ENCODE assay signal across 21 cellular contexts in genomic region chr17:69302682-69303081, GRCh38.
"Had no signal": no experiment of that assay in that cellular context is flagged by ENCODE, and none has a peak within 500 bp of the region (broad histone marks: within the 10 kb centered on the region; RNA-seq: fewer than 3 reads in every experiment).

No MANE protein-coding gene starts in this region.

- H3K4me1 ChIP-seq: colonic mucosa, esophagus muscularis mucosa, foreskin keratinocyte, gastrocnemius medialis, heart right ventricle, left lung, lower lobe of right lung had no signal

- H3K4me3 Mint-ChIP-seq: dendritic cell treated with granulocyte-macrophage colony-stimulating factor and Interleukin-4, amounts not matched to agents 40 ng/mL and 50 ng/mL, for 4 days; mesothelial cell of epicardium; naive B cell had no signal

- ATAC-seq: foreskin keratinocyte, gastrocnemius medialis, heart right ventricle, left cardiac atrium, left lung, left ventricle myocardium superior, lower lobe of right lung, mucosa of descending colon had no signal

- H3K4me3 ChIP-seq: colonic mucosa, esophagus muscularis mucosa, gastrocnemius medialis, heart right ventricle, left lung, lower lobe of right lung, mucosa of descending colon had no signal

- H3K27ac Mint-ChIP-seq: dendritic cell treated with granulocyte-macrophage colony-stimulating factor and Interleukin-4, amounts not matched to agents 40 ng/mL and 50 ng/mL, for 4 days; mesothelial cell of epicardium; naive B cell had no signal

- DNase-seq: colonic mucosa; cortex of kidney; effector CD8-positive, alpha-beta T cell; foreskin keratinocyte; gastrocnemius medialis; glutamatergic neuron; head of caudate nucleus; heart right ventricle; hippocampal formation; left cardiac atrium; left lung; left ventricle myocardium superior; lower lobe of right lung; mesenchymal stem cell; mucosa of descending colon; naive B cell had no signal

- H3K4me1 Mint-ChIP-seq: mesothelial cell of epicardium had no signal

- FAIRE-seq: endothelial cell of umbilical vein, keratinocyte had no signal

- H3K27ac ChIP-seq: colonic mucosa, esophagus muscularis mucosa, foreskin keratinocyte, heart right ventricle, left lung, lower lobe of right lung had no signal

- H3K9me3 ChIP-seq: colonic mucosa, esophagus muscularis mucosa, gastrocnemius medialis, heart right ventricle, left lung, lower lobe of right lung, mucosa of descending colon had no signal

- H3K27me3 ChIP-seq: colonic mucosa, esophagus muscularis mucosa, foreskin keratinocyte, gastrocnemius medialis, heart right ventricle, left lung had no signal

- H3K36me3 ChIP-seq: colonic mucosa had no signal

- H3K27me3 Mint-ChIP-seq: dendritic cell treated with granulocyte-macrophage colony-stimulating factor and Interleukin-4, amounts not matched to agents 40 ng/mL and 50 ng/mL, for 4 days; naive B cell had no signal
